ENCODE assay signal across 14 cellular contexts in genomic region chr20:34368547-34368946, GRCh38.
A peak's percentile ranks its signal among the peaks of the same experiment; 100 is the strongest.
DNase-seq lines count a peak whose midpoint lies in the region; ATAC-seq lines count a peak whose summit lies in the region.
"Had no signal": no experiment of that assay in that cellular context is flagged by ENCODE, and none has a peak within 500 bp of the region (broad histone marks: within the 10 kb centered on the region; RNA-seq: fewer than 3 reads in every experiment).

No MANE protein-coding gene starts in this region.

- H3K27ac ChIP-seq in ACC112 (ENCODE audit: low read depth, low read length) = peak overlapping the region; percentile 2; the same call in 1 of the 2 replicates
- H3K27ac ChIP-seq: KMS-11 had no signal

- H3K79me2 ChIP-seq in ACC112 (ENCODE audit: control insufficient read depth, insufficient read depth, low read length, unreplicated experiment) = peaks cover 71% of the 10 kb centered on the region

- H3K36me3 ChIP-seq in ACC112 (ENCODE audit: insufficient read depth, low read length) = peaks cover 10% of the 10 kb centered on the region

- H2AFZ ChIP-seq in ACC112 (ENCODE audit: low read length, unreplicated experiment) = no peak overlapping the region

- peak; percentile 42 for DNase-seq in ELR (ENCODE audit: low read depth)
- no peak for DNase-seq in activated naive CD8-positive, alpha-beta T cell treated with anti-CD3 and anti-CD28 coated beads, Interleukin-2, amount 50 U/mL, for 24 hours
- peak; percentile 19 for DNase-seq in left kidney (ENCODE audit: low read depth, low spot score)
- DNase-seq in SW480 (ENCODE audit: low spot score) = no peak
- DNase-seq in NCI-H1694 treated with DMSO at 0.1 percent for 48 hours (lab: John Stamatoyannopoulos, UW) = no peak
- DNase-seq in cerebellar cortex (ENCODE audit: low spot score) = no peak
- DNase-seq: GF-D8, NCI-H1436, right cardiac atrium had no signal

- H3K36me3 Mint-ChIP-seq in activated naive CD8-positive, alpha-beta T cell treated with anti-CD3 and anti-CD28 coated beads, Interleukin-2, amount 50 U/mL, for 24 hours (ENCODE audit: low read depth) = peaks cover 43% of the 10 kb centered on the region

- H3K27ac Mint-ChIP-seq in activated naive CD8-positive, alpha-beta T cell treated with anti-CD3 and anti-CD28 coated beads, Interleukin-2, amount 50 U/mL, for 24 hours = peak overlapping the region; percentile 56
- H3K27ac Mint-ChIP-seq: dendritic cell treated with granulocyte-macrophage colony-stimulating factor and Interleukin-4, amounts not matched to agents 40 ng/mL and 50 ng/mL, for 4 days had no signal

- no peak overlapping the region for H3K4me3 ChIP-seq in ACC112 (ENCODE audit: low read depth, low read length)

- H3K4me1 Mint-ChIP-seq in activated naive CD8-positive, alpha-beta T cell treated with anti-CD3 and anti-CD28 coated beads, Interleukin-2, amount 50 U/mL, for 24 hours = peaks cover 55% of the 10 kb centered on the region

- H3K27me3 ChIP-seq in ACC112 (ENCODE audit: insufficient read depth, low read length) = no peaks in the 10 kb centered on the region

- H3K4me3 Mint-ChIP-seq in activated naive CD8-positive, alpha-beta T cell treated with anti-CD3 and anti-CD28 coated beads, Interleukin-2, amount 50 U/mL, for 24 hours = no peak overlapping the region
- H3K4me3 Mint-ChIP-seq: CD14-positive monocyte; dendritic cell treated with granulocyte-macrophage colony-stimulating factor and Interleukin-4, amounts not matched to agents 40 ng/mL and 50 ng/mL, for 4 days had no signal

- H3K9me3 Mint-ChIP-seq in activated naive CD8-positive, alpha-beta T cell treated with anti-CD3 and anti-CD28 coated beads, Interleukin-2, amount 50 U/mL, for 24 hours = no peaks in the 10 kb centered on the region
- H3K9me3 Mint-ChIP-seq: CD14-positive monocyte; dendritic cell treated with granulocyte-macrophage colony-stimulating factor and Interleukin-4, amounts not matched to agents 40 ng/mL and 50 ng/mL, for 4 days had no signal

- peaks cover 18% of the 10 kb centered on the region for H3K4me1 ChIP-seq in ACC112 (ENCODE audit: control insufficient read depth, insufficient read depth, low read length, unreplicated experiment)

- ATAC-seq in activated naive CD8-positive, alpha-beta T cell treated with anti-CD3 and anti-CD28 coated beads, Interleukin-2, amount 50 U/mL, for 24 hours = no peak
- ATAC-seq in HG02970 (IDR thresholded peaks at IDR 0.05; ENCODE audit: low FRiP score, unreplicated experiment) = no peak
- ATAC-seq: right cardiac atrium had no signal

- no peaks in the 10 kb centered on the region for H3K27me3 Mint-ChIP-seq in activated naive CD8-positive, alpha-beta T cell treated with anti-CD3 and anti-CD28 coated beads, Interleukin-2, amount 50 U/mL, for 24 hours
- H3K27me3 Mint-ChIP-seq: dendritic cell treated with granulocyte-macrophage colony-stimulating factor and Interleukin-4, amounts not matched to agents 40 ng/mL and 50 ng/mL, for 4 days had no signal

Comparison
In these comparisons a context has a peak if more than half of its experiments do, and no peak if none do; other contexts are left out.
1. DNase-seq: peak in ELR (single experiment) and left kidney (single experiment); none in activated naive CD8-positive, alpha-beta T cell treated with anti-CD3 and anti-CD28 coated beads, Interleukin-2, amount 50 U/mL, for 24 hours (single experiment), SW480 (single experiment), NCI-H1694 treated with DMSO at 0.1 percent for 48 hours (single experiment) and cerebellar cortex (single experiment).